10 cellular contexts compared by ENCODE assay signal in genomic region chr6:99613398-99613704, GRCh38. TPM values are rescaled to one million over a fixed set of nuclear protein-coding genes. Genes with fewer than 3 reads are reported as not detected.
DNase-seq lines count a peak whose midpoint lies in the region; ATAC-seq and TF ChIP-seq lines count a peak whose summit lies in the region.
"Had no signal": no experiment of that assay in that cellular context is flagged by ENCODE, and none has a peak within 500 bp of the region (broad histone marks: within the 10 kb centered on the region; RNA-seq: fewer than 3 reads in every experiment).

No MANE protein-coding gene starts in this region.

- peak overlapping the region; percentile 93 for H3K4me2 ChIP-seq in GM23338
- peak overlapping the region; percentile 99 for H3K4me2 ChIP-seq in MM.1S (ENCODE audit: low read depth, low read length)

- H3K4me1 ChIP-seq in GM23338 (ENCODE audit: insufficient read depth): peaks cover 59% of the 10 kb centered on the region
- peaks cover 6% of the 10 kb centered on the region for H3K4me1 ChIP-seq in MM.1S (ENCODE audit: low read length)

- H3K9ac ChIP-seq in MM.1S (ENCODE audit: low read length): peak overlapping the region; percentile 49; the same call in 1 of the 2 replicates

- H3K36me3 Mint-ChIP-seq in GM23338 (ENCODE audit: low read depth) (peaks cover 2% of the 10 kb centered on the region; the same call in 2 of the 3 replicates), immature natural killer cell (no peaks in the 10 kb centered on the region)
- peaks cover 2% of the 10 kb centered on the region for H3K36me3 Mint-ChIP-seq in activated naive CD8-positive, alpha-beta T cell treated with anti-CD3 and anti-CD28 coated beads, Interleukin-2, amount 10 ng/mL, durations not matched to agents 7 days and 5 days

- peaks cover 6% of the 10 kb centered on the region for H3K9me3 Mint-ChIP-seq in GM23338
- H3K9me3 Mint-ChIP-seq in activated naive CD8-positive, alpha-beta T cell treated with anti-CD3 and anti-CD28 coated beads, Interleukin-2, amount 10 ng/mL, durations not matched to agents 7 days and 5 days: no peaks in the 10 kb centered on the region
- peaks cover 0 to 22% (median 1%) of the 10 kb centered on the region in 6 donors for H3K9me3 Mint-ChIP-seq in immature natural killer cell
- peaks cover 3 to 4% of the 10 kb centered on the region in 2 donors for H3K9me3 Mint-ChIP-seq in stimulated activated naive CD8-positive, alpha-beta T cell treated with anti-CD3 and anti-CD28 coated beads, Interleukin-15, amount 100 ng/mL, for 72 hours

- H3K27ac Mint-ChIP-seq in GM23338 (no peak overlapping the region), immature natural killer cell (no peak overlapping the region)
- no peak overlapping the region for H3K27ac Mint-ChIP-seq in activated naive CD8-positive, alpha-beta T cell treated with anti-CD3 and anti-CD28 coated beads, Interleukin-2, amount 10 ng/mL, durations not matched to agents 7 days and 5 days
- no peak overlapping the region for H3K27ac Mint-ChIP-seq in stimulated activated naive CD8-positive, alpha-beta T cell treated with anti-CD3 and anti-CD28 coated beads, Interleukin-15, amount 100 ng/mL, for 72 hours

- H3K27ac ChIP-seq in GM23338 (ENCODE audit: low read depth) (no peak overlapping the region), MM.1S (ENCODE audit: low read length) (no peak overlapping the region)
- H3K27ac ChIP-seq: adrenal gland had no signal

- H4K20me1 ChIP-seq in GM23338 (replicated peaks; ENCODE audit: insufficient read depth) (peaks cover 31% of the 10 kb centered on the region), MM.1S (ENCODE audit: insufficient read depth, low read length) (no peaks in the 10 kb centered on the region)

- H3K9me3 ChIP-seq in MM.1S (replicated peaks; ENCODE audit: insufficient read depth, low read length): no peaks in the 10 kb centered on the region
- H3K9me3 ChIP-seq: adrenal gland had no signal

- H3K36me3 ChIP-seq in GM23338 (ENCODE audit: insufficient read depth) (no peaks in the 10 kb centered on the region), MM.1S (replicated peaks; ENCODE audit: insufficient read depth, low read length) (no peaks in the 10 kb centered on the region)
- H3K36me3 ChIP-seq: adrenal gland had no signal

- H3K4me3 ChIP-seq in GM23338: peak overlapping the region; percentile 64
- peak overlapping the region; percentile 81 for H3K4me3 ChIP-seq in MM.1S (ENCODE audit: low read length)

- H2AFZ ChIP-seq in GM23338: peak overlapping the region; percentile 89
- peak overlapping the region; percentile 100 for H2AFZ ChIP-seq in MM.1S (ENCODE audit: low read length)

- peak; percentile 25 to 30 for DNase-seq in activated CD4-positive, alpha-beta T cell treated with anti-CD3 and anti-CD28 coated beads for 4 hours
- DNase-seq in activated CD4-positive, alpha-beta T cell treated with anti-CD3 and anti-CD28 coated beads, Interleukin-2, amount 50 U/mL, for 1 hour: no peak
- DNase-seq in GM23338 (ENCODE audit: low spot score) (peak; percentile 81), MM.1S (peak; percentile 48), immature natural killer cell (peak in 2 of 3 donors; percentile 20 to 45), NCI-H2081 (lab: John Stamatoyannopoulos, UW) (no peak)
- DNase-seq in activated naive CD8-positive, alpha-beta T cell treated with anti-CD3 and anti-CD28 coated beads, Interleukin-2, amount 10 ng/mL, durations not matched to agents 7 days and 5 days: peak; percentile 60
- DNase-seq in stimulated activated naive CD8-positive, alpha-beta T cell treated with anti-CD3 and anti-CD28 coated beads, Interleukin-15, amount 100 ng/mL, for 72 hours: peak in 1 of 2 donors; percentile 63

- peaks cover 99% of the 10 kb centered on the region for H3K27me3 ChIP-seq in GM23338 (ENCODE audit: insufficient read depth)
- H3K27me3 ChIP-seq in MM.1S (replicated peaks; ENCODE audit: insufficient read depth, low read length): no peaks in the 10 kb centered on the region

- H3K4me3 Mint-ChIP-seq in GM23338 (peak overlapping the region; percentile 66; the same call in 1 of the 3 replicates), immature natural killer cell (peak overlapping the region in 2 of 5 donors; percentile 54 to 79)
- H3K4me3 Mint-ChIP-seq in activated naive CD8-positive, alpha-beta T cell treated with anti-CD3 and anti-CD28 coated beads, Interleukin-2, amount 10 ng/mL, durations not matched to agents 7 days and 5 days: peak overlapping the region; percentile 70
- H3K4me3 Mint-ChIP-seq in stimulated activated naive CD8-positive, alpha-beta T cell treated with anti-CD3 and anti-CD28 coated beads, Interleukin-15, amount 100 ng/mL, for 72 hours: peak overlapping the region; percentile 75 to 83

- H3K27me3 Mint-ChIP-seq in GM23338 (ENCODE audit: insufficient read depth, low read depth, poor library complexity) (peaks cover 97% of the 10 kb centered on the region), immature natural killer cell (ENCODE audit: low read depth in 3 of 3) (peaks cover 14 to 50% (median 47%) of the 10 kb centered on the region in 3 donors)
- peaks cover 85% of the 10 kb centered on the region for H3K27me3 Mint-ChIP-seq in activated naive CD8-positive, alpha-beta T cell treated with anti-CD3 and anti-CD28 coated beads, Interleukin-2, amount 10 ng/mL, durations not matched to agents 7 days and 5 days
- peaks cover 88% of the 10 kb centered on the region for H3K27me3 Mint-ChIP-seq in stimulated activated naive CD8-positive, alpha-beta T cell treated with anti-CD3 and anti-CD28 coated beads, Interleukin-15, amount 100 ng/mL, for 72 hours

- TF ChIP-seq CTCF in GM23338 (conservative IDR thresholded peaks at IDR 0.05; ENCODE audit: low read depth in 2 of 2) (peak; percentile 34 to 67; a peak in 3 of 4 replicates), MM.1S (IDR thresholded peaks at IDR 0.05; ENCODE audit: low read length) (peak; percentile 48)

- H3K4me1 Mint-ChIP-seq in GM23338 (peaks cover 40% of the 10 kb centered on the region), immature natural killer cell (peaks cover 22 to 34% of the 10 kb centered on the region in 2 donors)
- peaks cover 27% of the 10 kb centered on the region for H3K4me1 Mint-ChIP-seq in activated naive CD8-positive, alpha-beta T cell treated with anti-CD3 and anti-CD28 coated beads, Interleukin-2, amount 10 ng/mL, durations not matched to agents 7 days and 5 days
- H3K4me1 Mint-ChIP-seq in stimulated activated naive CD8-positive, alpha-beta T cell treated with anti-CD3 and anti-CD28 coated beads, Interleukin-15, amount 100 ng/mL, for 72 hours: peaks cover 52% of the 10 kb centered on the region

- no peaks in the 10 kb centered on the region for H3K79me2 ChIP-seq in GM23338 (replicated peaks; ENCODE audit: insufficient read depth)
- no peaks in the 10 kb centered on the region for H3K79me2 ChIP-seq in MM.1S (ENCODE audit: low read length)

- ATAC-seq in GM23338: peak; percentile 74
- ATAC-seq in activated naive CD8-positive, alpha-beta T cell treated with anti-CD3 and anti-CD28 coated beads, Interleukin-2, amount 10 ng/mL, durations not matched to agents 7 days and 5 days (ENCODE audit: low read depth): peak; percentile 61
- ATAC-seq in stimulated activated naive CD8-positive, alpha-beta T cell treated with anti-CD3 and anti-CD28 coated beads, Interleukin-15, amount 100 ng/mL, for 72 hours: peak; percentile 83

- H3F3A ChIP-seq in GM23338 (replicated peaks; ENCODE audit: low read depth): peaks cover 36% of the 10 kb centered on the region
- H3F3A ChIP-seq in MM.1S (ENCODE audit: insufficient read depth, low read length): no peaks in the 10 kb centered on the region

- no peaks in the 10 kb centered on the region for H3K9me2 ChIP-seq in GM23338 (ENCODE audit: insufficient read depth)
- no peaks in the 10 kb centered on the region for H3K9me2 ChIP-seq in MM.1S (replicated peaks; ENCODE audit: insufficient read depth, low read length)

- POLR2A ChIA-PET in activated naive CD8-positive, alpha-beta T cell treated with anti-CD3 and anti-CD28 coated beads, Interleukin-2, amount 10 ng/mL, durations not matched to agents 7 days and 5 days (lab: Charles Lee): interaction anchor here (1.6 kb wide), 1 partner anchor 45 kb away, joined by 5 read pairs; the partner anchor contains the start of gene CCNC

TF ChIP-seq in GM23338, 12 proteins besides CTCF, POLR2A, EP300 and RAD21 (continues in another document):
- no peak for TF ChIP-seq EZH2phosphoT487 (IDR thresholded peaks at IDR 0.05; ENCODE audit: unreplicated experiment)
- no peak for TF ChIP-seq CREB1 (CRISPR knock-in tag; IDR thresholded peaks at IDR 0.05; ENCODE audit: low read depth)
- no peak for TF ChIP-seq STAT1 (IDR thresholded peaks at IDR 0.05; ENCODE audit: unreplicated experiment)

RNA-seq across cellular contexts. Expression of gene PRDM13, which starts 6.7 kb away (rescaled TPM):
- total RNA-seq in GM23338 (2014; rRNA removed; shearing (Covaris generic)): 0.10 and 0.27 TPM in 2 replicates
- polyA plus RNA-seq in GM23338 (2016; fragmentation: Nextera tagmentation; extraction: Ambion mirVana) (0.08 TPM in 1 of 2 replicates, not detected in the other), immature natural killer cell (not detected)
- total RNA-seq in activated naive CD8-positive, alpha-beta T cell treated with anti-CD3 and anti-CD28 coated beads, Interleukin-2, amount 10 ng/mL, durations not matched to agents 7 days and 5 days: not detected
- total RNA-seq: adrenal gland, subcutaneous adipose tissue had no signal
- polyA plus RNA-seq: adrenal gland had no signal

RNA-seq across cellular contexts. Expression of gene CCNC, which starts 44.9 kb away (rescaled TPM):
- 143 and 175 TPM in 2 replicates for total RNA-seq in GM23338 (2014; rRNA removed; shearing (Covaris generic))
- polyA plus RNA-seq in GM23338 (2016; fragmentation: Nextera tagmentation; extraction: Ambion mirVana): 96.7 and 108 TPM in 2 replicates
- total RNA-seq in activated naive CD8-positive, alpha-beta T cell treated with anti-CD3 and anti-CD28 coated beads, Interleukin-2, amount 10 ng/mL, durations not matched to agents 7 days and 5 days: 10 to 100 TPM; 43.5 to 46.4 TPM
- 10 to 100 TPM; 29.9 to 42.4 (median 34.0) TPM for polyA plus RNA-seq in immature natural killer cell

Comparison
In these comparisons a context has a peak if more than half of its experiments do, and no peak if none do; other contexts are left out.
1. DNase-seq: peak in activated CD4-positive, alpha-beta T cell treated with anti-CD3 and anti-CD28 coated beads for 4 hours (2 of 2), GM23338 (single experiment), MM.1S (single experiment), activated naive CD8-positive, alpha-beta T cell treated with anti-CD3 and anti-CD28 coated beads, Interleukin-2, amount 10 ng/mL, durations not matched to agents 7 days and 5 days (single experiment) and immature natural killer cell (2 of 3); none in activated CD4-positive, alpha-beta T cell treated with anti-CD3 and anti-CD28 coated beads, Interleukin-2, amount 50 U/mL, for 1 hour (single experiment) and NCI-H2081 (0 of 2).
2. Peak in every context shown above with its lines, with median percentiles within 50 percentile points of each other: ATAC-seq.